ENCODE assay signal across 7 cellular contexts in genomic region chr1:220385158-220385557, GRCh38.
"Had no signal": no experiment of that assay in that cellular context is flagged by ENCODE, and none has a peak within 500 bp of the region (broad histone marks: within the 10 kb centered on the region; RNA-seq: fewer than 3 reads in every experiment).

No MANE protein-coding gene starts in this region.

- H3K9me3 ChIP-seq: HAP-1 had no signal

- H3K9ac ChIP-seq: GM23248 had no signal

- H3K4me3 ChIP-seq: GM23248, HAP-1 had no signal

- H3K36me3 ChIP-seq: HAP-1 had no signal

- H3K27ac ChIP-seq: GM23248 had no signal

- H2AFZ ChIP-seq: GM23248 had no signal

- FAIRE-seq: HTR-8/SVneo had no signal

- DNase-seq: GM23248, GOT3, H7, KBM-7 had no signal

- ATAC-seq: HCT116 had no signal
